36 cellular contexts compared by ENCODE assay signal in the genomic region with DNA sequence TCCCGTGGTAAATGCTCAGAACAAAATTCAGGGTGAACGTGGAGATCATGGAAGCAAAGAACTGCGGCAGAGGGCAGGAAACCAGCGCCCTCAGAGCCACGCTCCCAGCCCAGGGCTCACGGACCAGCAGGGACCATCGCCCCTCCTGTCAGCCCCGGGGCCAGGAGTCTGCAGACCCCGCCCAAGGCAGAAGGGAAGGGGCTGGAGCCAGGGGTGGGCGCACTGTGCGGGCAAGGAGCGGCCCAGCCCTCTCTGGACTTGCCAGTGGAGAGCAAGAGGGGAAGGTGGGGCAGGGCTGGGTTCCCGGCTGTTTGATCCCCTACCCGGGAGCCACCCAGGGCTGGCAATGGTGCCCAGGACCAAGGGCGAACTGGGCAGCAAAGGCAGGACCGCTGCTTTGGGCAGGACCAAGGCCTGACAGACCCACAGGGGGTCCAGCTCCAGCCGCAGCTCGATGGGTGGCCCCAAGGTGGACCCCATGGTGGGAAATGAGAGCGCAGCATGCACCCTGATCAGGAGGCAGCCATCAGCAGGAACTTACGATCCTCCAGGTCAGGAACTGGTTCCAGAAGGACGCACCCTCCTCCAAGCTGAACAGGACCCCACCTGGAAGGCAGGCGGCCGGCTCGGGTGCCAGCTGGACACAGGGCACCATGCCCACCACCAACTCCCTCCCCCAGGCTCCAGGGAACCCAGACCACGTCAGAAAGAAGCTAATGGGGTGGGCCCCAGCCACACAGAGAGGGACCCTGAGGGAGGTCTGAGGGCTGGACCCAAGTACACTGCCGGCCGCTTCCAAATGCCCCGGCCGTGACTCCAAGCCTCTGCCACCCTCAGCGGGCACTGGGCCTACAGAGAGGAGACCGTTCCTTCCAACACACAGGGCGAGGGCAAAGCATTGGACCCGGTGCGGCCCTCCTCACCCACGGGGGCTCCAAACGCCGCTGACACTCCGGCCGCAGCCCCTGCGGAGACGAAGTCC. TPM values are rescaled to one million over a fixed set of nuclear protein-coding genes. Genes with fewer than 3 reads are reported as not detected.
"Had no signal": no experiment of that assay in that cellular context is flagged by ENCODE, and none has a peak within 500 bp of the region (broad histone marks: within the 10 kb centered on the region; RNA-seq: fewer than 3 reads in every experiment).

No MANE protein-coding gene starts in this region.

- H3K27me3 Mint-ChIP-seq: activated CD4-positive, alpha-beta memory T cell treated with anti-CD3 and anti-CD28 coated beads for 36 hours; activated CD4-positive, alpha-beta T cell treated with anti-CD3 and anti-CD28 coated beads for 36 hours; activated CD4-positive, alpha-beta T cell treated with anti-CD3 and anti-CD28 coated beads, Interleukin-2, amount 10 ng/mL, durations not matched to agents 24 days and 14 days; activated CD8-positive, alpha-beta memory T cell treated with anti-CD3 and anti-CD28 coated beads, Interleukin-2, amount 10 ng/mL, durations not matched to agents 7 days and 5 days; activated naive CD4-positive, alpha-beta T cell treated with anti-CD3 and anti-CD28 coated beads, Interleukin-2, amount 50 U/mL, for 24 hours; activated naive CD8-positive, alpha-beta T cell treated with anti-CD3 and anti-CD28 coated beads for 36 hours; activated naive CD8-positive, alpha-beta T cell treated with anti-CD3 and anti-CD28 coated beads, Interleukin-2, amount 50 U/mL, for 24 hours; effector memory CD8-positive, alpha-beta T cell; T-helper 17 cell had no signal

- DNase-seq: activated CD4-positive, alpha-beta memory T cell treated with anti-CD3 and anti-CD28 coated beads for 36 hours; activated CD4-positive, alpha-beta T cell treated with anti-CD3 and anti-CD28 coated beads for 36 hours; activated CD4-positive, alpha-beta T cell treated with anti-CD3 and anti-CD28 coated beads, Interleukin-2, amount 10 ng/mL, durations not matched to agents 24 days and 14 days; activated CD4-positive, CD25-positive, alpha-beta regulatory T cell; activated CD4-positive, CD25-positive, alpha-beta regulatory T cell treated with anti-CD3 and anti-CD28 coated beads, Interleukin-2, amount 50 U/mL, for 72 hours; activated CD8-positive, alpha-beta memory T cell treated with anti-CD3 and anti-CD28 coated beads, Interleukin-2, amount 10 ng/mL, durations not matched to agents 7 days and 5 days; activated CD8-positive, alpha-beta memory T cell treated with anti-CD3 and anti-CD28 coated beads, Interleukin-2, amount 50 U/mL, for 4 hours; activated CD8-positive, alpha-beta T cell treated with anti-CD3 and anti-CD28 coated beads, Interleukin-2, amount 10 ng/mL, durations not matched to agents 7 days and 5 days; activated effector memory CD4-positive, alpha-beta T cell treated with anti-CD3 and anti-CD28 coated beads, Interleukin-2, amount 50 U/mL, for 16 hours; activated naive CD4-positive, alpha-beta T cell treated with anti-CD3 and anti-CD28 coated beads for 36 hours; activated naive CD8-positive, alpha-beta T cell treated with anti-CD3 and anti-CD28 coated beads for 36 hours; activated naive CD8-positive, alpha-beta T cell treated with anti-CD3 and anti-CD28 coated beads, Interleukin-2, amount 50 U/mL, for 24 hours; activated T-cell treated with anti-CD3 and anti-CD28 coated beads, Interleukin-2, amount 50 U/mL, for 1 hour; activated T-cell treated with anti-CD3 and anti-CD28 coated beads, Interleukin-2, amount 50 U/mL, for 48 hours; adrenal gland; amygdala; aorta; body of pancreas; caudate nucleus; cortex of kidney; dermis blood vessel endothelial cell; effector CD4-positive, alpha-beta T cell; effector memory CD8-positive, alpha-beta T cell; erythroblast; foreskin keratinocyte; head of caudate nucleus; T-helper 17 cell; T1000 had no signal

- H3K27ac ChIP-seq: adrenal gland, body of pancreas, esophagus muscularis mucosa, foreskin keratinocyte, gastroesophageal sphincter had no signal

- ATAC-seq: activated CD4-positive, alpha-beta T cell treated with anti-CD3 and anti-CD28 coated beads for 36 hours; activated CD8-positive, alpha-beta memory T cell treated with anti-CD3 and anti-CD28 coated beads, Interleukin-2, amount 10 ng/mL, durations not matched to agents 7 days and 5 days; activated CD8-positive, alpha-beta T cell treated with anti-CD3 and anti-CD28 coated beads, Interleukin-2, amount 10 ng/mL, durations not matched to agents 7 days and 5 days; activated naive CD8-positive, alpha-beta T cell treated with anti-CD3 and anti-CD28 coated beads, Interleukin-2, amount 50 U/mL, for 24 hours; body of pancreas; effector memory CD8-positive, alpha-beta T cell; foreskin keratinocyte; gastroesophageal sphincter; T-helper 17 cell had no signal

- H3K9me3 Mint-ChIP-seq: activated CD4-positive, alpha-beta memory T cell treated with anti-CD3 and anti-CD28 coated beads for 36 hours; activated CD4-positive, alpha-beta T cell treated with anti-CD3 and anti-CD28 coated beads, Interleukin-2, amount 10 ng/mL, durations not matched to agents 24 days and 14 days; activated naive CD4-positive, alpha-beta T cell treated with anti-CD3 and anti-CD28 coated beads for 36 hours; activated naive CD4-positive, alpha-beta T cell treated with anti-CD3 and anti-CD28 coated beads, Interleukin-2, amount 50 U/mL, for 24 hours; activated naive CD8-positive, alpha-beta T cell treated with anti-CD3 and anti-CD28 coated beads for 36 hours; activated naive CD8-positive, alpha-beta T cell treated with anti-CD3 and anti-CD28 coated beads, Interleukin-2, amount 50 U/mL, for 24 hours; activated T-helper 1 cell treated with anti-CD3 and anti-CD28 coated beads, Interleukin-12 subunit alpha, Interleukin-12 subunit beta, Interleukin-2, Interleukin-4 antibody, amounts not matched to agents 30 ng/mL and 10 ng/mL and 1 ng/mL, durations not matched to agents 14 hours and 24 hours and 36 hours; activated T-helper 2 cell treated with anti-CD3 and anti-CD28 coated beads, Interferon-gamma antibody, Interleukin-2, Interleukin-4, amounts not matched to agents 10 μg/mL and 5 μg/mL and 100 μg/mL, durations not matched to agents 14 hours and 24 hours and 36 hours; effector memory CD8-positive, alpha-beta T cell; T-helper 2 cell treated with Interferon-gamma antibody and Interleukin-4, amounts not matched to agents 5 μg/mL and 100 μg/mL, for 36 hours had no signal

- H3K4me3 ChIP-seq: adrenal gland, body of pancreas, esophagus muscularis mucosa, gastroesophageal sphincter had no signal

- H3K4me3 Mint-ChIP-seq: activated CD4-positive, alpha-beta memory T cell treated with anti-CD3 and anti-CD28 coated beads for 36 hours; activated CD4-positive, alpha-beta T cell treated with anti-CD3 and anti-CD28 coated beads for 36 hours; activated CD4-positive, alpha-beta T cell treated with anti-CD3 and anti-CD28 coated beads, Interleukin-2, amount 10 ng/mL, durations not matched to agents 24 days and 14 days; activated CD8-positive, alpha-beta memory T cell treated with anti-CD3 and anti-CD28 coated beads, Interleukin-2, amount 10 ng/mL, durations not matched to agents 7 days and 5 days; activated CD8-positive, alpha-beta T cell treated with anti-CD3 and anti-CD28 coated beads, Interleukin-2, amount 10 ng/mL, durations not matched to agents 7 days and 5 days; activated naive CD4-positive, alpha-beta T cell treated with anti-CD3 and anti-CD28 coated beads for 36 hours; activated naive CD4-positive, alpha-beta T cell treated with anti-CD3 and anti-CD28 coated beads, Interleukin-2, amount 50 U/mL, for 24 hours; activated naive CD8-positive, alpha-beta T cell treated with anti-CD3 and anti-CD28 coated beads for 36 hours; activated naive CD8-positive, alpha-beta T cell treated with anti-CD3 and anti-CD28 coated beads, Interleukin-2, amount 50 U/mL, for 24 hours; activated T-helper 1 cell treated with anti-CD3 and anti-CD28 coated beads, Interleukin-12 subunit alpha, Interleukin-12 subunit beta, Interleukin-2, Interleukin-4 antibody, amounts not matched to agents 30 ng/mL and 10 ng/mL and 1 ng/mL, durations not matched to agents 14 hours and 24 hours and 36 hours; effector memory CD8-positive, alpha-beta T cell; T-helper 17 cell; T-helper 2 cell treated with Interferon-gamma antibody and Interleukin-4, amounts not matched to agents 5 μg/mL and 100 μg/mL, for 36 hours had no signal

- H3K4me1 Mint-ChIP-seq: activated naive CD4-positive, alpha-beta T cell treated with anti-CD3 and anti-CD28 coated beads, Interleukin-2, amount 50 U/mL, for 24 hours; T-helper 17 cell had no signal

- H3K9me3 ChIP-seq: adrenal gland, body of pancreas, esophagus muscularis mucosa, gastroesophageal sphincter had no signal

- H3K36me3 Mint-ChIP-seq: activated CD8-positive, alpha-beta memory T cell treated with anti-CD3 and anti-CD28 coated beads, Interleukin-2, amount 10 ng/mL, durations not matched to agents 7 days and 5 days; activated naive CD4-positive, alpha-beta T cell treated with anti-CD3 and anti-CD28 coated beads, Interleukin-2, amount 50 U/mL, for 24 hours had no signal

- H3K4me1 ChIP-seq: body of pancreas, esophagus muscularis mucosa, foreskin keratinocyte, gastroesophageal sphincter had no signal

- H3K27ac Mint-ChIP-seq: activated CD4-positive, alpha-beta memory T cell treated with anti-CD3 and anti-CD28 coated beads for 36 hours; activated CD4-positive, alpha-beta T cell treated with anti-CD3 and anti-CD28 coated beads for 36 hours; activated CD4-positive, alpha-beta T cell treated with anti-CD3 and anti-CD28 coated beads, Interleukin-2, amount 10 ng/mL, durations not matched to agents 24 days and 14 days; activated CD8-positive, alpha-beta memory T cell treated with anti-CD3 and anti-CD28 coated beads, Interleukin-2, amount 10 ng/mL, durations not matched to agents 7 days and 5 days; activated CD8-positive, alpha-beta T cell treated with anti-CD3 and anti-CD28 coated beads, Interleukin-2, amount 10 ng/mL, durations not matched to agents 7 days and 5 days; activated naive CD4-positive, alpha-beta T cell treated with anti-CD3 and anti-CD28 coated beads for 36 hours; activated naive CD4-positive, alpha-beta T cell treated with anti-CD3 and anti-CD28 coated beads, Interleukin-2, amount 50 U/mL, for 24 hours; activated naive CD8-positive, alpha-beta T cell treated with anti-CD3 and anti-CD28 coated beads for 36 hours; activated naive CD8-positive, alpha-beta T cell treated with anti-CD3 and anti-CD28 coated beads, Interleukin-2, amount 50 U/mL, for 24 hours; activated T-helper 1 cell treated with anti-CD3 and anti-CD28 coated beads, Interleukin-12 subunit alpha, Interleukin-12 subunit beta, Interleukin-2, Interleukin-4 antibody, amounts not matched to agents 30 ng/mL and 10 ng/mL and 1 ng/mL, durations not matched to agents 14 hours and 24 hours and 36 hours; activated T-helper 2 cell treated with anti-CD3 and anti-CD28 coated beads, Interferon-gamma antibody, Interleukin-2, Interleukin-4, amounts not matched to agents 10 μg/mL and 5 μg/mL and 100 μg/mL, durations not matched to agents 14 hours and 24 hours and 36 hours; effector memory CD8-positive, alpha-beta T cell; T-helper 17 cell; T-helper 2 cell treated with Interferon-gamma antibody and Interleukin-4, amounts not matched to agents 5 μg/mL and 100 μg/mL, for 36 hours had no signal

- H3K27me3 ChIP-seq: adrenal gland, body of pancreas, esophagus muscularis mucosa, foreskin keratinocyte, gastroesophageal sphincter had no signal

RNA-seq across cellular contexts. Expression of gene CCDC154, which starts 11.1 kb away (rescaled TPM):
- total RNA-seq: gastroesophageal sphincter had no signal

RNA-seq across cellular contexts. Expression of gene PERCC1, which starts 24.6 kb away (rescaled TPM):
- total RNA-seq: activated CD4-positive, alpha-beta memory T cell treated with anti-CD3 and anti-CD28 coated beads for 36 hours; activated CD4-positive, alpha-beta T cell treated with anti-CD3 and anti-CD28 coated beads for 36 hours; activated CD4-positive, alpha-beta T cell treated with anti-CD3 and anti-CD28 coated beads, Interleukin-2, amount 10 ng/mL, durations not matched to agents 24 days and 14 days; activated T-helper 1 cell treated with anti-CD3 and anti-CD28 coated beads, Interleukin-12 subunit alpha, Interleukin-12 subunit beta, Interleukin-2, Interleukin-4 antibody, amounts not matched to agents 30 ng/mL and 10 ng/mL and 1 ng/mL, durations not matched to agents 14 hours and 24 hours and 36 hours; activated T-helper 2 cell treated with anti-CD3 and anti-CD28 coated beads, Interferon-gamma antibody, Interleukin-2, Interleukin-4, amounts not matched to agents 10 μg/mL and 5 μg/mL and 100 μg/mL, durations not matched to agents 14 hours and 24 hours and 36 hours; aorta; body of pancreas; chondrocyte; dermis blood vessel endothelial cell; esophagus muscularis mucosa; foreskin keratinocyte; T-helper 17 cell had no signal
- polyA plus RNA-seq: adrenal gland, aorta, foreskin keratinocyte had no signal

RNA-seq across cellular contexts. Expression of gene PTX4, which starts 33.3 kb away (rescaled TPM):
- total RNA-seq: activated CD4-positive, alpha-beta memory T cell treated with anti-CD3 and anti-CD28 coated beads for 36 hours; activated CD4-positive, alpha-beta T cell treated with anti-CD3 and anti-CD28 coated beads for 36 hours; activated CD4-positive, alpha-beta T cell treated with anti-CD3 and anti-CD28 coated beads, Interleukin-2, amount 10 ng/mL, durations not matched to agents 24 days and 14 days; activated CD8-positive, alpha-beta memory T cell treated with anti-CD3 and anti-CD28 coated beads for 36 hours; activated CD8-positive, alpha-beta memory T cell treated with anti-CD3 and anti-CD28 coated beads, Interleukin-2, amount 10 ng/mL, durations not matched to agents 7 days and 5 days; activated CD8-positive, alpha-beta T cell treated with anti-CD3 and anti-CD28 coated beads, Interleukin-2, amount 10 ng/mL, durations not matched to agents 7 days and 5 days; activated naive CD4-positive, alpha-beta T cell treated with anti-CD3 and anti-CD28 coated beads for 36 hours; activated naive CD8-positive, alpha-beta T cell treated with anti-CD3 and anti-CD28 coated beads for 36 hours; activated T-helper 1 cell treated with anti-CD3 and anti-CD28 coated beads, Interleukin-12 subunit alpha, Interleukin-12 subunit beta, Interleukin-2, Interleukin-4 antibody, amounts not matched to agents 30 ng/mL and 10 ng/mL and 1 ng/mL, durations not matched to agents 14 hours and 24 hours and 36 hours; activated T-helper 2 cell treated with anti-CD3 and anti-CD28 coated beads, Interferon-gamma antibody, Interleukin-2, Interleukin-4, amounts not matched to agents 10 μg/mL and 5 μg/mL and 100 μg/mL, durations not matched to agents 14 hours and 24 hours and 36 hours; body of pancreas; chondrocyte; dermis blood vessel endothelial cell; foreskin keratinocyte; T-helper 17 cell had no signal
- polyA plus RNA-seq: aorta, foreskin keratinocyte had no signal
